Comparison of ENCODE assay signal across 8 cellular contexts in the genomic region with DNA sequence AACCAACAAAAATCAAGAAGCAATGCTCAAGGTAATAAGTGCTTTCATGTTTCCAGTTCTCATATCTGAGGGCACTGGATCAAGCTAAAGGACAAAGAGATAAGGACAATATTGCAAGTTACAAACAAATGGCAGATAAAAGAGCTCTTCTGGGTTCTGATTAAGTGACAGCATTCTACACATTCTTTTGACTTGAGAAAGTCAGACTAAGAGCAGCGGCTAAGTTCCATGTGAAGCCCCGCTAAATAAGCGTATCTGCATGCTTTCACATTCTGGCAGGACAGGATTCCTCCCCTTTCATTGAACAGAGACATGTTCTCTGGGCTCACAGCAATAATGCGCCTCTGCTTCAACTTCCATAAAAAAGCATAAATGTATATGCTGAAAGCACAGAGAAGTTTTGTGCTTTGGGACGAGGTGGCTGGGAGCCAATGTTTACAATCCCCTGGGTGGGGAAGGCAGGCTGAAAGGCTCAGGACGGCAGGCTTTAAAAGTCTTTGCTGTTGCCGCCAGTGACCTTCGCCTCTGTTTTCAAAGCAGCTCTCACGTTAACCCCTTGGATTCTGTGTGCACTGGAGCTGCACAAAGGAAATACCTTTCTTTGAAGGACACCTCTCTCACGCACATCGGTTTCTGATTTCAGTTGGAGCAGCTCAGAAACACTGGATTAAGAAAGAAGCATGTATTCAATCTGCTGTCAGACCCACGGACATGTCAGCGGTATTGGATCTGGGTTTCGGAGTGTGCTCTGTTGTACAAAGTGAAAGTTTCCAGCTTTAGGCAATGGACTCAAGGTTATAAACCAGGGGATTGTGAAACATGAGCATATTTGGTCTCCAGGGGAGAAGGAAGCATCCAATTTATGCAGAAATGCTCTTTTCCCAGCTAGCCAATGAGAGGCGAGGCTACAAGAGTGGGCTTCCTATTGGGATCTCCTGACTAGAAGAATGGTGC.
A peak's percentile ranks its signal among the peaks of the same experiment; 100 is the strongest.
DNase-seq lines count a peak whose midpoint lies in the region; ATAC-seq and TF ChIP-seq lines count a peak whose summit lies in the region.

No MANE protein-coding gene starts in this region.

- TF ChIP-seq CTCF in retinal pigment epithelial cell (conservative IDR thresholded peaks at IDR 0.05; ENCODE audit: low read depth, low read length): peak; percentile 1

- H3K4me3 ChIP-seq in Jurkat, Clone E6-1 (ENCODE audit: low read length): peak overlapping the region; percentile 3; the same call in 1 of the 2 replicates
- H3K4me3 ChIP-seq in iPS DF 6.9 (ENCODE audit: low read length) (peak overlapping the region; percentile 22; the same call in 1 of the 2 replicates), retinal pigment epithelial cell (ENCODE audit: low read length) (peak overlapping the region; percentile 57)

- no CpG with 5 or more reads among the region's 15 CpGs for WGBS in iPS DF 6.9 (ENCODE audit: insufficient coverage, insufficient read length)

- no peaks in the 10 kb centered on the region for H3K27me3 ChIP-seq in iPS DF 6.9 (ENCODE audit: control insufficient read depth, insufficient read depth, low read length)

- peak; percentile 66 for DNase-seq in DMS 273 (lab: John Stamatoyannopoulos, UW; ENCODE audit: unreplicated experiment)
- no peak for DNase-seq in Jurkat, Clone E6-1 (ENCODE audit: low read depth, low spot score)
- DNase-seq in astrocyte of the hippocampus (ENCODE audit: low read depth, low spot score): peak; percentile 92
- no peak for DNase-seq in iPS DF 6.9 (ENCODE audit: low read depth, low spot score)
- peak; percentile 43 for DNase-seq in retinal pigment epithelial cell (ENCODE audit: low read depth)
- no peak for DNase-seq in AML-193 (lab: John Stamatoyannopoulos, UW)
- DNase-seq in stimulated activated naive CD4-positive, alpha-beta T cell (lab: John Stamatoyannopoulos, UW): no peak

- no peak overlapping the region for H3K27ac ChIP-seq in iPS DF 6.9 (ENCODE audit: low read length)

- no peak for ATAC-seq in HG02759 (IDR thresholded peaks at IDR 0.05; ENCODE audit: unreplicated experiment)

- H3K36me3 ChIP-seq in iPS DF 6.9 (ENCODE audit: control insufficient read depth, insufficient read depth, low read length): no peaks in the 10 kb centered on the region

- H3K9me3 ChIP-seq in iPS DF 6.9 (ENCODE audit: control insufficient read depth, insufficient read depth, low read length): no peaks in the 10 kb centered on the region

- H3K4me1 ChIP-seq in iPS DF 6.9 (ENCODE audit: control insufficient read depth, insufficient read depth, low read length): no peaks in the 10 kb centered on the region

Comparison
In these comparisons a context has a peak if more than half of its experiments do, and no peak if none do; other contexts are left out.
1. DNase-seq: peak in DMS 273 (single experiment), astrocyte of the hippocampus (single experiment) and retinal pigment epithelial cell (single experiment); none in Jurkat, Clone E6-1 (single experiment), iPS DF 6.9 (single experiment), AML-193 (0 of 2) and stimulated activated naive CD4-positive, alpha-beta T cell (0 of 6).
2. H3K4me3 ChIP-seq: peak in every context shown above with its lines; median percentile 57 in retinal pigment epithelial cell; 22 in iPS DF 6.9; 3 in Jurkat, Clone E6-1.